In genomic region chr1:240928265-240928664, GRCh38 we compare ENCODE assay signal across 24 cellular contexts.
"Had no signal": no experiment of that assay in that cellular context is flagged by ENCODE, and none has a peak within 500 bp of the region (broad histone marks: within the 10 kb centered on the region; RNA-seq: fewer than 3 reads in every experiment).

No MANE protein-coding gene starts in this region.

- H3K27ac ChIP-seq: heart right ventricle, left ventricle myocardium inferior, ovary, prostate gland, sigmoid colon, spleen, suprapubic skin, thoracic aorta, tibial artery, uterus had no signal

- H3K9me3 ChIP-seq: ovary, prostate gland, sigmoid colon, thoracic aorta, tibial artery, uterus had no signal

- FAIRE-seq: keratinocyte, small intestine had no signal

- H3K36me3 ChIP-seq: heart right ventricle, left ventricle myocardium inferior, ovary, prostate gland, sigmoid colon, spleen, suprapubic skin, thoracic aorta, tibial artery, uterus had no signal

- H3K4me1 ChIP-seq: heart right ventricle, left ventricle myocardium inferior, prostate gland, sigmoid colon, spleen, suprapubic skin, tibial artery, uterus had no signal

- H3K4me3 ChIP-seq: heart right ventricle, left ventricle myocardium inferior, lung, ovary, prostate gland, sigmoid colon, spleen, suprapubic skin, thoracic aorta, tibial artery, uterus had no signal

- ATAC-seq: heart right ventricle; left cardiac atrium; naive thymus-derived CD4-positive, alpha-beta T cell; natural killer cell treated with Interleukin-12 subunit alpha and Interleukin-12 subunit beta and Interleukin-15 and Interleukin-18, amount 100 ng/mL, for 72 hours; right cardiac atrium; stimulated activated effector memory CD8-positive, alpha-beta T cell treated with anti-CD3 and anti-CD28 coated beads, Interleukin-12 subunit alpha, Interleukin-12 subunit beta, amount 100 ng/mL, for 72 hours had no signal

- H3K27me3 ChIP-seq: heart right ventricle, ovary, sigmoid colon, spleen, suprapubic skin, tibial artery, uterus had no signal

- DNase-seq: heart right ventricle; hippocampal formation; kidney glomerular epithelial cell; left cardiac atrium; left ventricle myocardium inferior; mesendoderm; naive thymus-derived CD4-positive, alpha-beta T cell; ovary; retina; right cardiac atrium; sigmoid colon; spleen; stimulated activated CD4-positive, alpha-beta T cell treated with anti-CD3 and anti-CD28 coated beads, Interleukin-4, amount 100 ng/mL, for 24 hours; stimulated activated naive CD4-positive, alpha-beta T cell; tibial artery; uterus had no signal
